Comparison of ENCODE assay signal across 1 cellular context in the genomic region with DNA sequence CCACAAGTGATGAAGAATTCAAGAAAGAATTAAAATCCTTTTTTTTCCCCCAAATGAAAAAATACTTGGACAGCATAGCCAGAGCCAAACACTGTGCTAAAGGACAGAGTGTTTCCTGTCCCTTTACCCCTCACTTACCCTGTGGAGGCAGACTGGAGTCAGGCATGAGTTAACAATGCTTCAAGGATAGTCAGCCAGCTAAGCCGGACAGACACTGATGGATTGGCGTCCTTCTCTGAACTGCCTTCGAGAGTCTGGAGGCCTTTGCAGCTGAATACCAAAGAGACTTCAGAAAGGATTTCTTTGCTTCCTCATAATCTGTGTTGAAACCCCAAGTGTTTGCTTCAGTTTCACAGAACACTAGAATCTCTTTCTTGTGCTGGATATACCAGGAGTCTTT.
TF ChIP-seq lines count a peak whose summit lies in the region.

No MANE protein-coding gene starts in this region.

TF ChIP-seq in K562, 482 proteins besides CTCF, POLR2A, EP300 and RAD21:
- TF ChIP-seq PKNOX1 (IDR thresholded peaks at IDR 0.05) (peak; percentile 92), ETV1 (tag; conservative IDR thresholded peaks at IDR 0.05; ENCODE audit: low read depth) (0 out of 2 replicates have a peak, but pooled peaks have one; percentile 7), SLC30A9 (CRISPR knock-in tag; IDR thresholded peaks at IDR 0.05) (no peak), ZNF134 (CRISPR knock-in tag; conservative IDR thresholded peaks at IDR 0.05) (no peak), MEIS2 (IDR thresholded peaks at IDR 0.05; ENCODE audit: partially characterized antibody) (peak; percentile 96), ZNF277 (CRISPR knock-in tag; IDR thresholded peaks at IDR 0.05; ENCODE audit: borderline replicate concordance) (no peak), CXXC5 (CRISPR knock-in tag; IDR thresholded peaks at IDR 0.05) (peak; percentile 15; the same call in 1 of the 2 replicates), RBM14 (IDR thresholded peaks at IDR 0.05; ENCODE audit: borderline replicate concordance, insufficient read depth, low read depth, low read length) (no peak), PHF21A (IDR thresholded peaks at IDR 0.05; ENCODE audit: borderline replicate concordance, low read depth) (no peak), CBX5 (IDR thresholded peaks at IDR 0.05; ENCODE audit: borderline replicate concordance, low read depth) (no peak), ZFX (CRISPR knock-in tag; IDR thresholded peaks at IDR 0.05) (no peak), AFF4 (CRISPR knock-in tag; IDR thresholded peaks at IDR 0.05) (no peak), HMBOX1 (IDR thresholded peaks at IDR 0.05) (peak; percentile 70; the same call in 1 of the 2 replicates), MYC (IDR thresholded peaks at IDR 0.05; ENCODE audit: low read depth, low read length) (0 out of 2 replicates have a peak, but pooled peaks have one; percentile 11), MYC (CRISPR knock-in tag; IDR thresholded peaks at IDR 0.05; ENCODE audit: borderline replicate concordance, low read depth) (no peak), TEAD2 (tag; IDR thresholded peaks at IDR 0.05) (no peak), BCOR (IDR thresholded peaks at IDR 0.05) (no peak), E2F6 (IDR thresholded peaks at IDR 0.05; ENCODE audit: borderline replicate concordance in 1 of 2, extremely low read depth in 1 of 2, insufficient read depth in 1 of 2, insufficient read length in 1 of 2, low read depth in 1 of 2, low read length in 1 of 2, poor library complexity in 1 of 2, severe bottlenecking in 1 of 2) (no peak)
- TF ChIP-seq, protein P1, sequence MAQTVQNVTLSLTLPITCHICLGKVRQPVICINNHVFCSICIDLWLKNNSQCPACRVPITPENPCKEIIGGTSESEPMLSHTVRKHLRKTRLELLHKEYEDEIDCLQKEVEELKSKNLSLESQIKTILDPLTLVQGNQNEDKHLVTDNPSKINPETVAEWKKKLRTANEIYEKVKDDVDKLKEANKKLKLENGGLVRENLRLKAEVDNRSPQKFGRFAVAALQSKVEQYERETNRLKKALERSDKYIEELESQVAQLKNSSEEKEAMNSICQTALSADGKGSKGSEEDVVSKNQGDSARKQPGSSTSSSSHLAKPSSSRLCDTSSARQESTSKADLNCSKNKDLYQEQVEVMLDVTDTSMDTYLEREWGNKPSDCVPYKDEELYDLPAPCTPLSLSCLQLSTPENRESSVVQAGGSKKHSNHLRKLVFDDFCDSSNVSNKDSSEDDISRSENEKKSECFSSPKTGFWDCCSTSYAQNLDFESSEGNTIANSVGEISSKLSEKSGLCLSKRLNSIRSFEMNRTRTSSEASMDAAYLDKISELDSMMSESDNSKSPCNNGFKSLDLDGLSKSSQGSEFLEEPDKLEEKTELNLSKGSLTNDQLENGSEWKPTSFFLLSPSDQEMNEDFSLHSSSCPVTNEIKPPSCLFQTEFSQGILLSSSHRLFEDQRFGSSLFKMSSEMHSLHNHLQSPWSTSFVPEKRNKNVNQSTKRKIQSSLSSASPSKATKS (CRISPR knock-in tag; IDR thresholded peaks at IDR 0.05) = no peak
- TF ChIP-seq, protein P2, sequence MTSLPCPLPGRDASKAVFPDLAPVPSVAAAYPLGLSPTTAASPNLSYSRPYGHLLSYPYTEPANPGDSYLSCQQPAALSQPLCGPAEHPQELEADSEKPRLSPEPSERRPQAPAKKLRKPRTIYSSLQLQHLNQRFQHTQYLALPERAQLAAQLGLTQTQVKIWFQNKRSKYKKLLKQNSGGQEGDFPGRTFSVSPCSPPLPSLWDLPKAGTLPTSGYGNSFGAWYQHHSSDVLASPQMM (CRISPR knock-in tag; IDR thresholded peaks at IDR 0.05) = no peak
- TF ChIP-seq, protein P3, sequence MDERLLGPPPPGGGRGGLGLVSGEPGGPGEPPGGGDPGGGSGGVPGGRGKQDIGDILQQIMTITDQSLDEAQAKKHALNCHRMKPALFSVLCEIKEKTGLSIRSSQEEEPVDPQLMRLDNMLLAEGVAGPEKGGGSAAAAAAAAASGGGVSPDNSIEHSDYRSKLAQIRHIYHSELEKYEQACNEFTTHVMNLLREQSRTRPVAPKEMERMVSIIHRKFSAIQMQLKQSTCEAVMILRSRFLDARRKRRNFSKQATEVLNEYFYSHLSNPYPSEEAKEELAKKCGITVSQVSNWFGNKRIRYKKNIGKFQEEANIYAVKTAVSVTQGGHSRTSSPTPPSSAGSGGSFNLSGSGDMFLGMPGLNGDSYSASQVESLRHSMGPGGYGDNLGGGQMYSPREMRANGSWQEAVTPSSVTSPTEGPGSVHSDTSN (CRISPR knock-in tag; IDR thresholded peaks at IDR 0.05; ENCODE audit: low read depth) = no peak
- TF ChIP-seq, protein P3 (tag; conservative IDR thresholded peaks at IDR 0.05; ENCODE audit: low read depth) = peak; percentile 97
- TF ChIP-seq, protein P4, sequence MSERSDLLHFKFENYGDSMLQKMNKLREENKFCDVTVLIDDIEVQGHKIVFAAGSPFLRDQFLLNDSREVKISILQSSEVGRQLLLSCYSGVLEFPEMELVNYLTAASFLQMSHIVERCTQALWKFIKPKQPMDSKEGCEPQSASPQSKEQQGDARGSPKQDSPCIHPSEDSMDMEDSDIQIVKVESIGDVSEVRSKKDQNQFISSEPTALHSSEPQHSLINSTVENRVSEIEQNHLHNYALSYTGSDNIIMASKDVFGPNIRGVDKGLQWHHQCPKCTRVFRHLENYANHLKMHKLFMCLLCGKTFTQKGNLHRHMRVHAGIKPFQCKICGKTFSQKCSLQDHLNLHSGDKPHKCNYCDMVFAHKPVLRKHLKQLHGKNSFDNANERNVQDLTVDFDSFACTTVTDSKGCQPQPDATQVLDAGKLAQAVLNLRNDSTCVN (CRISPR knock-in tag; IDR thresholded peaks at IDR 0.05) = no peak
